34 cellular contexts compared by ENCODE assay signal in genomic region chr5:1165864-1166263, GRCh38. TPM values are rescaled to one million over a fixed set of nuclear protein-coding genes. Genes with fewer than 3 reads are reported as not detected.
"Had no signal": no experiment of that assay in that cellular context is flagged by ENCODE, and none has a peak within 500 bp of the region (broad histone marks: within the 10 kb centered on the region; RNA-seq: fewer than 3 reads in every experiment).

No MANE protein-coding gene starts in this region.

- H3K4me1 ChIP-seq: uterus had no signal

- DNase-seq: hippocampal formation; immature natural killer cell; kidney; left colon; lower lobe of right lung; mammary epithelial cell; mesenchymal stem cell; naive thymus-derived CD8-positive, alpha-beta T cell; ovary; posterior cingulate gyrus; retina; sigmoid colon; spleen; stimulated activated CD4-positive, alpha-beta T cell treated with anti-CD3 and anti-CD28 coated beads, Interleukin-4, amount 100 ng/mL, for 24 hours; stimulated activated naive CD4-positive, alpha-beta T cell; tibial artery; trophoblast cell; upper lobe of right lung; uterus had no signal

- H3K36me3 Mint-ChIP-seq: immature natural killer cell; naive thymus-derived CD8-positive, alpha-beta T cell; stimulated activated effector memory CD8-positive, alpha-beta T cell treated with anti-CD3 and anti-CD28 coated beads, Interleukin-12 subunit alpha, Interleukin-12 subunit beta, amount 100 ng/mL, for 72 hours had no signal

- H3K9me3 Mint-ChIP-seq: immature natural killer cell; naive thymus-derived CD8-positive, alpha-beta T cell; nephron; neural crest cell; stimulated activated effector memory CD8-positive, alpha-beta T cell treated with anti-CD3 and anti-CD28 coated beads, Interleukin-12 subunit alpha, Interleukin-12 subunit beta, amount 100 ng/mL, for 72 hours; stimulated activated naive CD8-positive, alpha-beta T cell treated with anti-CD3 and anti-CD28 coated beads, Interleukin-15, Interleukin-2, amounts not matched to agents 100 ng/mL and 50 ng/mL, for 24 hours had no signal

- H3K27ac ChIP-seq: left lung, lower lobe of right lung, ovary, prostate gland, sigmoid colon, spleen, suprapubic skin, thoracic aorta, tibial artery, upper lobe of right lung, uterus had no signal

- H3K4me3 Mint-ChIP-seq: immature natural killer cell; nephron; neural crest cell; stimulated activated effector memory CD8-positive, alpha-beta T cell treated with anti-CD3 and anti-CD28 coated beads, Interleukin-12 subunit alpha, Interleukin-12 subunit beta, amount 100 ng/mL, for 72 hours; stimulated activated naive CD8-positive, alpha-beta T cell treated with anti-CD3 and anti-CD28 coated beads, Interleukin-15, Interleukin-2, amounts not matched to agents 100 ng/mL and 50 ng/mL, for 24 hours had no signal

- FAIRE-seq: islet of Langerhans, kidney, small intestine had no signal

- H3K27me3 ChIP-seq: ovary, upper lobe of right lung, uterus had no signal

- H3K9me3 ChIP-seq: left lung, lower lobe of right lung, ovary, prostate gland, sigmoid colon, spleen, suprapubic skin, thoracic aorta, tibial artery, upper lobe of right lung, uterus had no signal

- H3K27ac Mint-ChIP-seq: naive thymus-derived CD8-positive, alpha-beta T cell; nephron; stimulated activated effector memory CD8-positive, alpha-beta T cell treated with anti-CD3 and anti-CD28 coated beads, Interleukin-12 subunit alpha, Interleukin-12 subunit beta, amount 100 ng/mL, for 72 hours; stimulated activated naive CD8-positive, alpha-beta T cell treated with anti-CD3 and anti-CD28 coated beads, Interleukin-15, Interleukin-2, amounts not matched to agents 100 ng/mL and 50 ng/mL, for 24 hours had no signal

- H3K36me3 ChIP-seq: left lung, lower lobe of right lung, ovary, prostate gland, sigmoid colon, spleen, suprapubic skin, thoracic aorta, tibial artery, upper lobe of right lung, uterus had no signal

- ATAC-seq: left colon; left lung; lower lobe of right lung; naive thymus-derived CD8-positive, alpha-beta T cell; right cardiac atrium; stimulated activated effector memory CD8-positive, alpha-beta T cell treated with anti-CD3 and anti-CD28 coated beads, Interleukin-12 subunit alpha, Interleukin-12 subunit beta, amount 100 ng/mL, for 72 hours; upper lobe of right lung had no signal

- H3K4me3 ChIP-seq: left lung, lower lobe of right lung, ovary, prostate gland, sigmoid colon, spleen, suprapubic skin, thoracic aorta, tibial artery, upper lobe of right lung, uterus had no signal

RNA-seq across cellular contexts. Expression of gene SLC6A19, which starts 35.5 kb away (rescaled TPM):
- total RNA-seq: left lung; lower lobe of right lung; mammary epithelial cell; naive thymus-derived CD8-positive, alpha-beta T cell; neural crest cell; omental fat pad; right cardiac atrium; sigmoid colon; subcutaneous adipose tissue; thoracic aorta; upper lobe of right lung had no signal
- polyA plus RNA-seq: immature natural killer cell; mammary epithelial cell; naive thymus-derived CD8-positive, alpha-beta T cell; ovary; right cardiac atrium had no signal

RNA-seq across cellular contexts. Expression of gene SLC6A18, which starts 59.3 kb away (rescaled TPM):
- total RNA-seq: kidney; left lung; liver; lower lobe of right lung; mammary epithelial cell; mucosa of gallbladder; naive thymus-derived CD8-positive, alpha-beta T cell; neural crest cell; omental fat pad; ovary; prostate gland; right cardiac atrium; sigmoid colon; spleen; subcutaneous adipose tissue; suprapubic skin; thoracic aorta; upper lobe of right lung; uterus had no signal
- polyA plus RNA-seq: immature natural killer cell; liver; mammary epithelial cell; naive thymus-derived CD8-positive, alpha-beta T cell; ovary; right cardiac atrium; spleen had no signal
